9 cellular contexts compared by ENCODE assay signal in the genomic region with DNA sequence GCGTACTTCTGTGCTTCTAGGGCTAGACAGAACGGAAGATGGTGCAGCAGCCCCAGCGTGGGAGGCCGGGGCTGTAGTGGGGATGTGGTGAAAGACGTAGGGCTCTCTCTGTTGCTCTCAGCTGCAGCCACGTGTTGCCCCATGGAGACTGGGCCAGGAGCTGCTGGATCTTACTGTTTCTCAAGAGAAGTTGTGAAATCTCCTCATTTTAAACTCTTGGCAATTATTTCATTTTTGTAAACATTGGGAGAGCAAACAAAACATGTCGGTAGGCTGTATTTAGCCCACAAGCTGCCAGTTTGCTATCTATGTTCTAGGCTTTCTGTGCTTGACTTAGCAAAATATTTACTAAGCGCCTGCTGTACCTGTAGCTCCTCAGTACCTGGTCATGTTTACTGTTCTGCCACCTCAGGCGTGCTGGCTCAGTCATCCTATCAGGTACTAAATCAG. TPM values are rescaled to one million over a fixed set of nuclear protein-coding genes. Genes with fewer than 3 reads are reported as not detected.
DNase-seq lines count a peak whose midpoint lies in the region; ATAC-seq and FAIRE-seq lines count a peak whose summit lies in the region.
"Had no signal": no experiment of that assay in that cellular context is flagged by ENCODE, and none has a peak within 500 bp of the region (broad histone marks: within the 10 kb centered on the region; RNA-seq: fewer than 3 reads in every experiment).

No MANE protein-coding gene starts in this region.

- peak overlapping the region in 2 of 5 donors; percentile 2 to 11 for H3K4me3 ChIP-seq in subcutaneous abdominal adipose tissue (ENCODE audit: low read depth in 1 of 5, low read length in 5 of 5)
- H3K4me3 ChIP-seq: dorsolateral prefrontal cortex had no signal

- H3K4me1 ChIP-seq in subcutaneous abdominal adipose tissue (ENCODE audit: control insufficient read depth in 5 of 5, insufficient read depth in 5 of 5, low read length in 5 of 5): peaks cover 2 to 19% (median 19%) of the 10 kb centered on the region in 5 donors

- DNase-seq in GM18507 (ENCODE audit: extremely low spot score, insufficient read length, low read depth) (no peak), NOMO-1 (lab: John Stamatoyannopoulos, UW; ENCODE audit: unreplicated experiment in 2 of 2) (peak; percentile 46 to 47), left cardiac atrium (peak; percentile 78), immature natural killer cell (no peak), inferior parietal cortex (ENCODE audit: extremely low spot score) (no peak), NCI-H2227 treated with DMSO at 0.1 percent for 48 hours (lab: John Stamatoyannopoulos, UW) (no peak)
- no peak for DNase-seq in activated CD8-positive, alpha-beta memory T cell treated with anti-CD3 and anti-CD28 coated beads, Interleukin-2, amount 50 U/mL, for 4 hours

- ATAC-seq in left cardiac atrium: peak; percentile 96 to 98

- H3K9me3 ChIP-seq in subcutaneous abdominal adipose tissue (ENCODE audit: control insufficient read depth in 5 of 5, low read length in 5 of 5): no peaks in the 10 kb centered on the region

- intact Hi-C loops in left cardiac atrium (cut with DNase I): no loop called here

- H3K4me3 Mint-ChIP-seq in immature natural killer cell: no peak overlapping the region

- no peaks in the 10 kb centered on the region for H3K27me3 Mint-ChIP-seq in immature natural killer cell (ENCODE audit: low read depth in 3 of 3)

- no peaks in the 10 kb centered on the region for H3K36me3 ChIP-seq in subcutaneous abdominal adipose tissue (ENCODE audit: control insufficient read depth in 5 of 5, insufficient read depth in 5 of 5, low read length in 5 of 5)

- no peaks in the 10 kb centered on the region for H3K27me3 ChIP-seq in subcutaneous abdominal adipose tissue (ENCODE audit: control insufficient read depth in 5 of 5, insufficient read depth in 4 of 5, low read length in 5 of 5)
- H3K27me3 ChIP-seq: dorsolateral prefrontal cortex had no signal

- no peaks in the 10 kb centered on the region for H3K9me3 Mint-ChIP-seq in immature natural killer cell

- peak overlapping the region in 2 of 5 donors; percentile 29 to 38 for H3K9ac ChIP-seq in subcutaneous abdominal adipose tissue (ENCODE audit: low read length in 5 of 5)

- H3K27ac ChIP-seq in subcutaneous abdominal adipose tissue (ENCODE audit: low read depth, low read length): peak overlapping the region; percentile 62

- H3K36me3 Mint-ChIP-seq in immature natural killer cell: peaks cover 0 to 4% (median 0%) of the 10 kb centered on the region in 3 donors

- no peak overlapping the region for H3K27ac Mint-ChIP-seq in immature natural killer cell

- FAIRE-seq in GM18507 (lab: Jason Lieb, UNC): peak; percentile 80

- peaks cover 0 to 5% of the 10 kb centered on the region in 2 donors for H3K4me1 Mint-ChIP-seq in immature natural killer cell

RNA-seq across cellular contexts. Expression of a gene that starts 15.9 kb away (rescaled TPM):
- 10 to 100 TPM; 30.0 to 30.2 TPM for total RNA-seq in left cardiac atrium
- 10 to 100 TPM; 16.4 to 30.3 (median 19.1) TPM for polyA plus RNA-seq in immature natural killer cell

RNA-seq across cellular contexts. Expression of a gene that starts 35.8 kb away (rescaled TPM):
- 100 to 1,000 TPM; 639 to 683 TPM for total RNA-seq in left cardiac atrium
- 100 to 1,000 TPM; 524 to 763 (median 531) TPM for polyA plus RNA-seq in immature natural killer cell

RNA-seq across cellular contexts. Expression of a gene that starts 50.8 kb away (rescaled TPM):
- 10 to 100 TPM; 34.9 to 39.6 TPM for total RNA-seq in left cardiac atrium
- polyA plus RNA-seq in immature natural killer cell: 10 to 100 TPM; 62.5 to 89.2 (median 82.4) TPM

Comparison
In these comparisons a context has a peak if more than half of its experiments do, and no peak if none do; other contexts are left out.
1. DNase-seq: peak in NOMO-1 (2 of 2) and left cardiac atrium (single experiment); none in GM18507 (single experiment), immature natural killer cell (0 of 3), inferior parietal cortex (single experiment), NCI-H2227 treated with DMSO at 0.1 percent for 48 hours (single experiment) and activated CD8-positive, alpha-beta memory T cell treated with anti-CD3 and anti-CD28 coated beads, Interleukin-2, amount 50 U/mL, for 4 hours (single experiment).